In genomic region chr11:31711137-31711536, GRCh38 we compare ENCODE assay signal across 22 cellular contexts.
A peak's percentile ranks its signal among the peaks of the same experiment; 100 is the strongest.
DNase-seq lines count a peak whose midpoint lies in the region; ATAC-seq and TF ChIP-seq lines count a peak whose summit lies in the region.
"Had no signal": no experiment of that assay in that cellular context is flagged by ENCODE, and none has a peak within 500 bp of the region (broad histone marks: within the 10 kb centered on the region; RNA-seq: fewer than 3 reads in every experiment).

No MANE protein-coding gene starts in this region.

- H3K27me3 ChIP-seq in left lung (no peaks in the 10 kb centered on the region), stomach (no peaks in the 10 kb centered on the region)
- H3K27me3 ChIP-seq: neural progenitor cell, sigmoid colon had no signal

- peak; percentile 2 for DNase-seq in NCI-H146 treated with DMSO at 0.1 percent for 48 hours (lab: John Stamatoyannopoulos, UW; ENCODE audit: unreplicated experiment)
- DNase-seq in NCI-H146 (lab: John Stamatoyannopoulos, UW): no peak
- DNase-seq in NCI-H2029 treated with DMSO at 0.1 percent for 48 hours (lab: John Stamatoyannopoulos, UW): peak; percentile 76
- peak; percentile 10 for DNase-seq in RPMI7951 (ENCODE audit: low read depth)
- DNase-seq in left lung: no peak
- DNase-seq in SW 1271 (lab: John Stamatoyannopoulos, UW): no peak
- DNase-seq in stomach: no peak
- DNase-seq: 8988T; activated CD4-positive, alpha-beta T cell treated with anti-CD3 and anti-CD28 coated beads for 1 hour; activated naive CD4-positive, alpha-beta T cell treated with anti-CD3 and anti-CD28 coated beads for 36 hours; activated T-cell treated with anti-CD3 and anti-CD28 coated beads, Interleukin-2, amount 50 U/mL, for 24 hours; AML-193; amniotic stem cell; CD8-positive, alpha-beta memory T cell; cortex of kidney; head of caudate nucleus; left ventricle myocardium superior; sigmoid colon had no signal

- peak; percentile 23 for ATAC-seq in left lung
- no peak for ATAC-seq in GM19351 (IDR thresholded peaks at IDR 0.05; ENCODE audit: unreplicated experiment)
- ATAC-seq: HepG2, left ventricle myocardium superior, Right ventricle myocardium inferior had no signal

- H3K9me3 ChIP-seq in left lung (no peaks in the 10 kb centered on the region), stomach (no peaks in the 10 kb centered on the region)
- H3K9me3 ChIP-seq: sigmoid colon had no signal

- 54 to 64% (median 61%) methylated on average over 2 of the region's 2 CpGs for WGBS in stomach, 5 donors

- H3K4me1 ChIP-seq in left lung (no peaks in the 10 kb centered on the region), stomach (no peaks in the 10 kb centered on the region)
- H3K4me1 ChIP-seq: neural progenitor cell, sigmoid colon had no signal

- intact Hi-C loops in left lung (cut with DNase I) (no loop called here), stomach (cut with DNase I; ENCODE audit: low total_unique reads) (no loop called here)

- TF ChIP-seq POLR2A in stomach (IDR thresholded peaks at IDR 0.05): no peak

- H3K4me3 ChIP-seq in left lung: no peak overlapping the region
- H3K4me3 ChIP-seq in stomach: no peak overlapping the region
- H3K4me3 ChIP-seq: neural progenitor cell, sigmoid colon had no signal

- no peak for TF ChIP-seq CTCF in left lung (IDR thresholded peaks at IDR 0.05)
- TF ChIP-seq CTCF in stomach (IDR thresholded peaks at IDR 0.05): no peak

- H3K36me3 ChIP-seq in left lung: no peaks in the 10 kb centered on the region
- H3K36me3 ChIP-seq in stomach: no peaks in the 10 kb centered on the region
- H3K36me3 ChIP-seq: neural progenitor cell, sigmoid colon had no signal

- TF ChIP-seq EP300 in stomach (IDR thresholded peaks at IDR 0.05): no peak

- H3K27ac ChIP-seq in left lung (no peak overlapping the region), stomach (no peak overlapping the region)
- H3K27ac ChIP-seq: neural progenitor cell, sigmoid colon had no signal

Comparison
In these comparisons a context has a peak if more than half of its experiments do, and no peak if none do; other contexts are left out.
1. DNase-seq: peak in NCI-H146 treated with DMSO at 0.1 percent for 48 hours (single experiment), NCI-H2029 treated with DMSO at 0.1 percent for 48 hours (single experiment) and RPMI7951 (single experiment); none in NCI-H146 (single experiment), left lung (0 of 2), SW 1271 (0 of 2) and stomach (single experiment).